ENCODE assay signal across 1 cellular context in genomic region chr6:96897396-96898240, GRCh38.
TF ChIP-seq lines count a peak whose summit lies in the region.

NDUFAF4 (minus strand) TSS chr6:96897891; CDS start chr6:96897801, 90 bp downstream.

TF ChIP-seq in HepG2, 621 proteins besides CTCF, POLR2A, EP300 and RAD21 (continued from another document and continues in another):
- TF ChIP-seq ATF7-NPFF (CRISPR knock-in tag; IDR thresholded peaks at IDR 0.05; ENCODE audit: low read depth) (no peak), MAZ (IDR thresholded peaks at IDR 0.05; ENCODE audit: borderline replicate concordance, low read depth, low read length) (peak; percentile 98), MAZ (CRISPR knock-in tag; IDR thresholded peaks at IDR 0.05; ENCODE audit: low read depth) (peak; percentile 92), ZNF451 (CRISPR knock-in tag; IDR thresholded peaks at IDR 0.05) (no peak), KLF15 (CRISPR knock-in tag; IDR thresholded peaks at IDR 0.05; ENCODE audit: borderline replicate concordance) (peak; percentile 42; the same call in 1 of the 2 replicates), KDM5A (IDR thresholded peaks at IDR 0.05; ENCODE audit: borderline replicate concordance, low read length) (peak; percentile 48; the same call in 1 of the 2 replicates), IRX3 (CRISPR knock-in tag; IDR thresholded peaks at IDR 0.05; ENCODE audit: borderline replicate concordance, low read depth) (peak; percentile 31; the same call in 1 of the 2 replicates), ZNF713 (CRISPR knock-in tag; IDR thresholded peaks at IDR 0.05) (no peak), PHF21A (CRISPR knock-in tag; IDR thresholded peaks at IDR 0.05) (peak; percentile 76), POLR2AphosphoS2 (IDR thresholded peaks at IDR 0.05; ENCODE audit: low read depth, low read length) (no peak), ZNF7 (CRISPR knock-in tag; IDR thresholded peaks at IDR 0.05) (no peak), FOXO1 (CRISPR knock-in tag; IDR thresholded peaks at IDR 0.05) (no peak), ZBTB43 (CRISPR knock-in tag; conservative IDR thresholded peaks at IDR 0.05) (no peak), TBX3 (IDR thresholded peaks at IDR 0.05; ENCODE audit: borderline replicate concordance) (no peak), USF2 (IDR thresholded peaks at IDR 0.05; ENCODE audit: low read depth, low read length) (0 out of 2 replicates have a peak, but pooled peaks have one; percentile 7), USF2 (CRISPR knock-in tag; IDR thresholded peaks at IDR 0.05; ENCODE audit: borderline replicate concordance) (peak; percentile 15; the same call in 1 of the 2 replicates), ZNF724P (CRISPR knock-in tag; IDR thresholded peaks at IDR 0.05; ENCODE audit: borderline replicate concordance) (no peak), ZNF121 (CRISPR knock-in tag; IDR thresholded peaks at IDR 0.05) (0 out of 2 replicates have a peak, but pooled peaks have one; percentile 14), PRDM10 (CRISPR knock-in tag; IDR thresholded peaks at IDR 0.05; ENCODE audit: low read depth) (peak; percentile 44; the same call in 1 of the 2 replicates), TCF7L2 (IDR thresholded peaks at IDR 0.05; ENCODE audit: low read depth, low read length) (no peak), REXO4 (CRISPR knock-in tag; IDR thresholded peaks at IDR 0.05; ENCODE audit: borderline replicate concordance) (no peak), MAFG (CRISPR knock-in tag; IDR thresholded peaks at IDR 0.05) (no peak), SETDB1 (CRISPR knock-in tag; IDR thresholded peaks at IDR 0.05; ENCODE audit: borderline replicate concordance) (no peak), IKZF1 (IDR thresholded peaks at IDR 0.05) (no peak), ZBTB33 (CRISPR knock-in tag; IDR thresholded peaks at IDR 0.05) (peak; percentile 65; the same call in 1 of the 2 replicates), HMGXB4 (CRISPR knock-in tag; IDR thresholded peaks at IDR 0.05; ENCODE audit: borderline replicate concordance in 1 of 2, low read depth in 1 of 2) (peak; percentile 84 to 94), ZNF446 (CRISPR knock-in tag; IDR thresholded peaks at IDR 0.05) (peak; percentile 91), SP5 (CRISPR knock-in tag; IDR thresholded peaks at IDR 0.05; ENCODE audit: borderline replicate concordance, low read depth) (peak; percentile 76), TERF1 (CRISPR knock-in tag; IDR thresholded peaks at IDR 0.05) (no peak), ZNF589 (CRISPR knock-in tag; conservative IDR thresholded peaks at IDR 0.05) (0 out of 2 replicates have a peak, but pooled peaks have one; percentile 65), BRD4 (CRISPR knock-in tag; IDR thresholded peaks at IDR 0.05) (no peak), ZNF557 (CRISPR knock-in tag; IDR thresholded peaks at IDR 0.05) (no peak), CC2D1A (CRISPR knock-in tag; IDR thresholded peaks at IDR 0.05) (no peak), ZNF543 (CRISPR knock-in tag; IDR thresholded peaks at IDR 0.05) (no peak), HMGA1 (CRISPR knock-in tag; conservative IDR thresholded peaks at IDR 0.05) (no peak), ZNF496 (CRISPR knock-in tag; IDR thresholded peaks at IDR 0.05; ENCODE audit: insufficient replicate concordance) (no peak), PHB2 (IDR thresholded peaks at IDR 0.05; ENCODE audit: partially characterized antibody) (no peak), ATF5 (CRISPR knock-in tag; IDR thresholded peaks at IDR 0.05; ENCODE audit: low read depth) (no peak), ZNF230 (CRISPR knock-in tag; IDR thresholded peaks at IDR 0.05) (peak; percentile 73; the same call in 1 of the 2 replicates), RELA (CRISPR knock-in tag; IDR thresholded peaks at IDR 0.05) (no peak), SAFB2 (CRISPR knock-in tag; IDR thresholded peaks at IDR 0.05; ENCODE audit: borderline replicate concordance, low read depth) (peak; percentile 68; the same call in 1 of the 2 replicates), SNAPC5 (CRISPR knock-in tag; IDR thresholded peaks at IDR 0.05; ENCODE audit: borderline replicate concordance) (0 out of 2 replicates have a peak, but pooled peaks have one; percentile 2), HNF4G (IDR thresholded peaks at IDR 0.05; ENCODE audit: borderline replicate concordance, low read depth, low read length) (no peak), HNF4G (CRISPR knock-in tag; IDR thresholded peaks at IDR 0.05; ENCODE audit: borderline replicate concordance, low read depth) (no peak), PLRG1 (conservative IDR thresholded peaks at IDR 0.05) (no peak), TEAD2 (CRISPR knock-in tag; IDR thresholded peaks at IDR 0.05) (no peak), ARID3A (IDR thresholded peaks at IDR 0.05; ENCODE audit: low read depth, low read length) (no peak), ZFP90 (CRISPR knock-in tag; IDR thresholded peaks at IDR 0.05; ENCODE audit: borderline replicate concordance) (no peak), ZNF549 (CRISPR knock-in tag; IDR thresholded peaks at IDR 0.05) (no peak), AGO1 (IDR thresholded peaks at IDR 0.05; ENCODE audit: low read depth, low read length, poor library complexity, severe bottlenecking) (peak; percentile 59), HCFC1 (IDR thresholded peaks at IDR 0.05; ENCODE audit: low read depth, low read length) (no peak), ZFP36 (IDR thresholded peaks at IDR 0.05; ENCODE audit: borderline replicate concordance, low read depth, low read length, partially characterized antibody) (no peak), JUNB (CRISPR knock-in tag; IDR thresholded peaks at IDR 0.05; ENCODE audit: borderline replicate concordance) (no peak), HNRNPLL (IDR thresholded peaks at IDR 0.05; ENCODE audit: low read depth, low read length, poor library complexity, severe bottlenecking) (peak; percentile 77), PRMT3 (CRISPR knock-in tag; IDR thresholded peaks at IDR 0.05; ENCODE audit: borderline replicate concordance, low read depth) (0 out of 2 replicates have a peak, but pooled peaks have one; percentile 42), ONECUT2 (CRISPR knock-in tag; IDR thresholded peaks at IDR 0.05) (no peak), ZNF678 (CRISPR knock-in tag; IDR thresholded peaks at IDR 0.05) (no peak)
